Comparison of ENCODE assay signal across 2 cellular contexts in genomic region chr19:29273000-29273691, GRCh38.
TF ChIP-seq lines count a peak whose summit lies in the region.

No MANE protein-coding gene starts in this region.

TF ChIP-seq in A549, 52 proteins besides CTCF, POLR2A, EP300 and RAD21:
- TF ChIP-seq MAFK (IDR thresholded peaks at IDR 0.05; ENCODE audit: partially characterized antibody) (peak; percentile 94), CHD2 (IDR thresholded peaks at IDR 0.05; ENCODE audit: low read length, partially characterized antibody) (no peak)

TF ChIP-seq in K562, 482 proteins besides CTCF, POLR2A, EP300 and RAD21:
- TF ChIP-seq ZNF316 (IDR thresholded peaks at IDR 0.05) (peak; percentile 72), MAFF (IDR thresholded peaks at IDR 0.05; ENCODE audit: low read length) (peak; percentile 36; the same call in 1 of the 2 replicates), MAFK (IDR thresholded peaks at IDR 0.05; ENCODE audit: low read length) (0 out of 2 replicates have a peak, but pooled peaks have one; percentile 8), MAFG (tag; conservative IDR thresholded peaks at IDR 0.05) (peak; percentile 54), C11orf30 (IDR thresholded peaks at IDR 0.05; ENCODE audit: low read depth) (peak; percentile 33; the same call in 1 of the 2 replicates), ZNF830 (CRISPR knock-in tag; IDR thresholded peaks at IDR 0.05) (no peak)
